In genomic region chr12:132151145-132151765, GRCh38 we compare ENCODE assay signal across 15 cellular contexts.
"Had no signal": no experiment of that assay in that cellular context is flagged by ENCODE, and none has a peak within 500 bp of the region (broad histone marks: within the 10 kb centered on the region; RNA-seq: fewer than 3 reads in every experiment).

No MANE protein-coding gene starts in this region.

- ATAC-seq: esophagus mucosa, pancreas, WTC11 had no signal

- H3K27me3 ChIP-seq: dorsolateral prefrontal cortex, neural progenitor cell, pancreas, tibial nerve had no signal

- H3K4me1 ChIP-seq: neural progenitor cell, pancreas had no signal

- H3K9me3 ChIP-seq: pancreas, tibial nerve had no signal

- H3K4me3 ChIP-seq: dorsolateral prefrontal cortex, neural progenitor cell, pancreas, tibial nerve had no signal

- H3K27ac ChIP-seq: dorsolateral prefrontal cortex, neural progenitor cell, pancreas, tibial nerve had no signal

- DNase-seq: activated CD4-positive, alpha-beta T cell treated with anti-CD3 and anti-CD28 coated beads, Interleukin-2, amount 50 U/mL, for 1 hour; activated naive CD4-positive, alpha-beta T cell; hippocampal formation; midbrain; retina; small intestine; stimulated activated CD4-positive, alpha-beta T cell treated with anti-CD3 and anti-CD28 coated beads, Interleukin-4, amount 100 ng/mL, for 24 hours; stimulated activated naive CD4-positive, alpha-beta T cell had no signal

- FAIRE-seq: pancreas, small intestine, TTC549 had no signal

- H3K36me3 ChIP-seq: neural progenitor cell had no signal
